1 cellular context compared by ENCODE assay signal in genomic region chr22:46147471-46148267, GRCh38.
TF ChIP-seq lines count a peak whose summit lies in the region.

No MANE protein-coding gene starts in this region.

TF ChIP-seq in HepG2, 621 proteins besides CTCF, POLR2A, EP300 and RAD21 (continued from another document and continues in another):
- TF ChIP-seq ZNF407 (CRISPR knock-in tag; IDR thresholded peaks at IDR 0.05; ENCODE audit: not compliant biosample characterization) (no peak), NFIC (IDR thresholded peaks at IDR 0.05; ENCODE audit: low read length) (no peak), PHF21A (CRISPR knock-in tag; IDR thresholded peaks at IDR 0.05) (peak; percentile 69; the same call in 1 of the 2 replicates), ZNF75D (CRISPR knock-in tag; IDR thresholded peaks at IDR 0.05; ENCODE audit: borderline replicate concordance) (no peak), NFKBIZ (CRISPR knock-in tag; IDR thresholded peaks at IDR 0.05) (no peak), ZNF335 (CRISPR knock-in tag; IDR thresholded peaks at IDR 0.05) (peak; percentile 63; the same call in 1 of the 2 replicates), SMC3 (IDR thresholded peaks at IDR 0.05; ENCODE audit: low read length) (no peak), RARG (CRISPR knock-in tag; IDR thresholded peaks at IDR 0.05; ENCODE audit: low read depth) (no peak), ZNF614 (CRISPR knock-in tag; IDR thresholded peaks at IDR 0.05; ENCODE audit: borderline replicate concordance) (0 out of 2 replicates have a peak, but pooled peaks have one; percentile 28), SP4 (CRISPR knock-in tag; IDR thresholded peaks at IDR 0.05) (no peak; the same call in 1 of the 2 replicates), TBX2 (CRISPR knock-in tag; IDR thresholded peaks at IDR 0.05; ENCODE audit: borderline replicate concordance) (peak; percentile 89), ONECUT2 (CRISPR knock-in tag; IDR thresholded peaks at IDR 0.05) (no peak), NONO (IDR thresholded peaks at IDR 0.05) (no peak), NONO (CRISPR knock-in tag; conservative IDR thresholded peaks at IDR 0.05) (peak; percentile 65), TFDP2 (CRISPR knock-in tag; IDR thresholded peaks at IDR 0.05) (peak; percentile 24; the same call in 1 of the 2 replicates), ZNF580 (CRISPR knock-in tag; IDR thresholded peaks at IDR 0.05; ENCODE audit: borderline replicate concordance, low read depth) (0 out of 2 replicates have a peak, but pooled peaks have one; percentile 5), HNF1A (IDR thresholded peaks at IDR 0.05; ENCODE audit: low read depth) (no peak; the same call in 1 of the 2 replicates), HNF1A (CRISPR knock-in tag; IDR thresholded peaks at IDR 0.05; ENCODE audit: borderline replicate concordance) (peak; percentile 47; the same call in 1 of the 2 replicates), TSC22D2 (CRISPR knock-in tag; IDR thresholded peaks at IDR 0.05; ENCODE audit: borderline replicate concordance) (no peak), ELK4 (CRISPR knock-in tag; IDR thresholded peaks at IDR 0.05; ENCODE audit: borderline replicate concordance) (no peak), ZNF343 (CRISPR knock-in tag; IDR thresholded peaks at IDR 0.05) (peak; percentile 85; the same call in 1 of the 2 replicates), NCOA5 (CRISPR knock-in tag; IDR thresholded peaks at IDR 0.05) (no peak), CREBL2 (CRISPR knock-in tag; IDR thresholded peaks at IDR 0.05; ENCODE audit: borderline replicate concordance) (no peak), GRHL1 (CRISPR knock-in tag; conservative IDR thresholded peaks at IDR 0.05) (no peak), CERS6 (CRISPR knock-in tag; IDR thresholded peaks at IDR 0.05) (no peak), CHCHD3 (CRISPR knock-in tag; IDR thresholded peaks at IDR 0.05) (0 out of 2 replicates have a peak, but pooled peaks have one; percentile 71), CCDC6 (CRISPR knock-in tag; IDR thresholded peaks at IDR 0.05) (no peak), REST (IDR thresholded peaks at IDR 0.05; ENCODE audit: borderline replicate concordance in 1 of 2, low read depth in 1 of 2, low read length in 2 of 2) (no peak)
